ENCODE assay signal across 10 cellular contexts in the genomic region with DNA sequence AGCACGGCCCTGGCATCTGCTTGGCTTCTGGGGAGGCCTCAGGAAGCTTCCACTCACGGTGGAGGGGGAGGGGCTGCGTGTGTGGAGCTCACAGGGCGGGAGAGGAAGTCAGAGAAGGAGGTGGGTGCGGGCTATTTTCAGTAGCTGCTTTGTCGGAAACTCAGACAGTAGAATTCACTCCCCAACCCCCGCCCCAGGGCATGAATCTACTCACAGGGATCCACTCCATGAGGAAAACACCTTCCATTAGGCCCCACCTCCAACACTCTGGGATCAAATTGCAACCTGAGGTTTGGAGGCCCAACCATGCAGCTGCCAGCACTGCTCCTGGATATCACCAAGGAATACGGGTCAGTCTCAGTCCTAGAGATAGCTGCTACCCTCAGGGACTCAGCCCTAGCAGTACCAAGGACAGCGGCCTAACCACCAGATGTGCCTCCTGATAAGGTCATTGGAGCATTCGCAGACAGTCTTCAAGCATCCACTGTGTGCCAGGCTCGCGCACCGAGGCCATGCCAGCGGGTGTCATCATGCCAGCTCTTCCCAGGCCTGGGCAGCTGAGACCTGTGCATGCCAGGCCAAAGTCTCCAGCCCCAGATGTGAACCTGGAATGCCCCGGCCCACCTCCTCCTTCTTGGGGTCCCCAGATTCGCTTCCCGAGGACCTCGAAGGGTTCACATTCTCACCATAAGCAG.
DNase-seq lines count a peak whose midpoint lies in the region; ATAC-seq, FAIRE-seq and TF ChIP-seq lines count a peak whose summit lies in the region.
"Had no signal": no experiment of that assay in that cellular context is flagged by ENCODE, and none has a peak within 500 bp of the region (broad histone marks: within the 10 kb centered on the region; RNA-seq: fewer than 3 reads in every experiment).

No MANE protein-coding gene starts in this region.

- H3K23ac ChIP-seq in H1 (ENCODE audit: insufficient read length): no peak overlapping the region

- WGBS in H1 (ENCODE audit: extremely low coverage in 1 of 2, insufficient coverage in 1 of 2, insufficient read length in 1 of 2, insufficient replicate concordance in 2 of 2, low coverage in 1 of 2, low lambda C conversion rate in 2 of 2, missing lambda C conversion rate in 1 of 2), 2 experiments: 84% methylated on average over 16 of the region's 18 CpGs; no CpG with 5 or more reads in 1 of the 2 experiments
- WGBS in stomach, 5 donors: 66 to 73% (median 68%) methylated on average over 18 of the region's 18 CpGs

- H2BK20ac ChIP-seq in H1 (ENCODE audit: low read length): no peak overlapping the region

- H3K4me1 ChIP-seq in H1 (replicated peaks in 1 of 4; ENCODE audit: control insufficient read depth in 3 of 4, insufficient read depth in 4 of 4, low read length in 3 of 4): peaks cover 2 to 16% (median 11%) of the 10 kb centered on the region in 4 experiments
- H3K4me1 ChIP-seq in stomach: peaks cover 0 to 14% (median 10%) of the 10 kb centered on the region in 4 donors

- intact Hi-C loops in sciatic nerve (cut with DNase I) (no loop called here), stomach (cut with DNase I; ENCODE audit: low total_unique reads) (no loop called here)
- intact Hi-C loops in activated CD4-positive, alpha-beta memory T cell treated with anti-CD3 and anti-CD28 coated beads for 36 hours (cut with micrococcal nuclease): no loop called here

- no peaks in the 10 kb centered on the region for H4K20me1 ChIP-seq in H1 (replicated peaks in 1 of 2; ENCODE audit: control insufficient read depth in 1 of 2, insufficient read depth in 2 of 2, low read length in 2 of 2)

- TF ChIP-seq CTCF in H1 (IDR thresholded peaks at IDR 0.05; ENCODE audit: control extremely low read depth in 1 of 3, insufficient read depth in 1 of 3, low read depth in 1 of 3, low read length in 3 of 3) (no peak), stomach (IDR thresholded peaks at IDR 0.05) (no peak)

- peak; percentile 18 for DNase-seq in activated CD4-positive, alpha-beta T cell treated with anti-CD3 and anti-CD28 coated beads for 48 hours
- no peak for DNase-seq in activated CD4-positive, alpha-beta T cell treated with anti-CD3 and anti-CD28 coated beads for 1 hour
- DNase-seq in NAMALWA (ENCODE audit: low spot score) (peak; percentile 42), H1 (ENCODE audit: low read depth in 1 of 2, low spot score in 2 of 2) (no peak), sciatic nerve (ENCODE audit: low spot score) (peak; percentile 43), stomach (no peak), anterior cingulate cortex (lab: John Stamatoyannopoulos, UW) (no peak)
- DNase-seq in activated CD4-positive, alpha-beta memory T cell treated with anti-CD3 and anti-CD28 coated beads for 36 hours: no peak
- DNase-seq: NCI-H2081 treated with DMSO at 0.1 percent for 48 hours, substantia nigra had no signal

- no peaks in the 10 kb centered on the region for H3K9me3 Mint-ChIP-seq in activated CD4-positive, alpha-beta memory T cell treated with anti-CD3 and anti-CD28 coated beads for 36 hours

- peaks cover 0 to 9% of the 10 kb centered on the region in 2 experiments; a peak in 1 of 4 replicates for H3K9me3 ChIP-seq in H1 (ENCODE audit: insufficient read depth in 2 of 2, low read depth in 1 of 2, low read length in 1 of 2)
- no peaks in the 10 kb centered on the region for H3K9me3 ChIP-seq in stomach

- no peaks in the 10 kb centered on the region for H3K79me2 ChIP-seq in H1 (ENCODE audit: control insufficient read depth in 1 of 2, insufficient read depth in 2 of 2, low read length in 2 of 2)

- no peak overlapping the region for H2BK15ac ChIP-seq in H1 (ENCODE audit: low read length)

- no peak overlapping the region for H4K5ac ChIP-seq in H1 (ENCODE audit: insufficient read length, low read depth, low read length)

- peaks cover 14% of the 10 kb centered on the region; the same call in 1 of the 2 replicates for H3K23me2 ChIP-seq in H1 (ENCODE audit: low read depth, low read length)

- no peaks in the 10 kb centered on the region for H3K36me3 ChIP-seq in H1 (ENCODE audit: control insufficient read depth in 2 of 4, insufficient read depth in 4 of 4, low read length in 3 of 4)
- H3K36me3 ChIP-seq in stomach: no peaks in the 10 kb centered on the region

- no peak overlapping the region for H3K56ac ChIP-seq in H1 (replicated peaks; ENCODE audit: insufficient read length, low read depth, low read length)

- H3K36me3 Mint-ChIP-seq in activated CD4-positive, alpha-beta memory T cell treated with anti-CD3 and anti-CD28 coated beads for 36 hours: no peaks in the 10 kb centered on the region

- H2AK5ac ChIP-seq in H1 (ENCODE audit: low read depth, low read length): no peak overlapping the region

- H3K4me1 Mint-ChIP-seq in activated CD4-positive, alpha-beta memory T cell treated with anti-CD3 and anti-CD28 coated beads for 36 hours (ENCODE audit: low read depth): peaks cover 2% of the 10 kb centered on the region

- FAIRE-seq in H1 (lab: Jason Lieb, UNC): no peak

- peaks cover 32% of the 10 kb centered on the region for H3K27me3 Mint-ChIP-seq in activated CD4-positive, alpha-beta memory T cell treated with anti-CD3 and anti-CD28 coated beads for 36 hours

- H3K27ac ChIP-seq in H1 (ENCODE audit: low read depth, low read length) (no peak overlapping the region), stomach (no peak overlapping the region)

- H3K4me2 ChIP-seq in H1 (ENCODE audit: insufficient read depth in 1 of 2, low read depth in 2 of 2, low read length in 2 of 2): no peak overlapping the region

- no peak for TF ChIP-seq POLR2A in H1 (IDR thresholded peaks at IDR 0.05; ENCODE audit: control extremely low read depth in 1 of 2, low read depth in 2 of 2, low read length in 2 of 2)
- TF ChIP-seq POLR2A in stomach (IDR thresholded peaks at IDR 0.05): no peak

- ATAC-seq in sciatic nerve: no peak

- TF ChIP-seq EP300 in H1 (IDR thresholded peaks at IDR 0.05; ENCODE audit: borderline replicate concordance in 1 of 2, low read depth in 2 of 2, low read length in 2 of 2) (no peak), stomach (IDR thresholded peaks at IDR 0.05) (no peak)

- H3K18ac ChIP-seq in H1 (ENCODE audit: extremely low read depth, low read length): no peak overlapping the region

- H4K8ac ChIP-seq in H1 (ENCODE audit: extremely low read depth, insufficient read depth, low read length): no peak overlapping the region

- no peak overlapping the region for H2BK12ac ChIP-seq in H1 (ENCODE audit: low read depth, low read length)

- H4K91ac ChIP-seq in H1 (replicated peaks; ENCODE audit: insufficient read length, low read length): peak overlapping the region; percentile 25

- POLR2A ChIA-PET in H1 (lab: Charles Lee; ENCODE audit: partially characterized antibody): no interaction called here
- POLR2A ChIA-PET in activated CD4-positive, alpha-beta memory T cell treated with anti-CD3 and anti-CD28 coated beads for 36 hours (lab: Charles Lee): no interaction called here

- H3K4me3 Mint-ChIP-seq in activated CD4-positive, alpha-beta memory T cell treated with anti-CD3 and anti-CD28 coated beads for 36 hours: no peak overlapping the region

- H3K27me3 ChIP-seq in H1 (replicated peaks in 1 of 4; ENCODE audit: control insufficient read depth in 3 of 4, extremely low read depth in 1 of 4, insufficient read depth in 3 of 4, low read length in 3 of 4): peaks cover 7 to 34% (median 23%) of the 10 kb centered on the region in 4 experiments
- H3K27me3 ChIP-seq in stomach: peaks cover 9 to 97% (median 35%) of the 10 kb centered on the region in 3 donors

- no peak overlapping the region for H3K14ac ChIP-seq in H1 (ENCODE audit: insufficient read length)

- no peak overlapping the region for H2BK120ac ChIP-seq in H1 (replicated peaks; ENCODE audit: low read depth, low read length)

- H2AFZ ChIP-seq in H1 (ENCODE audit: low read length): no peak overlapping the region

- H3K9ac ChIP-seq in H1 (replicated peaks in 1 of 4; ENCODE audit: extremely low read depth in 1 of 4, low read depth in 3 of 4, low read length in 3 of 4): no peak overlapping the region

- H3K27ac Mint-ChIP-seq in activated CD4-positive, alpha-beta memory T cell treated with anti-CD3 and anti-CD28 coated beads for 36 hours: no peak overlapping the region

- no peak overlapping the region for H2BK5ac ChIP-seq in H1 (ENCODE audit: low read depth, low read length)

- no peak overlapping the region for H3K4ac ChIP-seq in H1 (replicated peaks; ENCODE audit: insufficient read length, low read depth, low read length)

- no peak for TF ChIP-seq RAD21 in H1 (IDR thresholded peaks at IDR 0.05 in 1 of 2, conservative IDR thresholded peaks at IDR 0.05 in 1 of 2; ENCODE audit: low read depth in 2 of 2, low read length in 2 of 2)

- CTCF ChIA-PET in H1 (lab: Charles Lee; ENCODE audit: partially characterized antibody): interaction anchor here (1.0 to 2.7 kb wide), 6 partner anchors 13 to 135 kb away, joined by 3 to 12 read pairs (median 4); no protein-coding TSS in a partner anchor
- CTCF ChIA-PET in activated CD4-positive, alpha-beta memory T cell treated with anti-CD3 and anti-CD28 coated beads for 36 hours (lab: Charles Lee): no interaction called here

- no peaks in the 10 kb centered on the region for H3K79me1 ChIP-seq in H1 (ENCODE audit: low read depth, low read length)

- H3K4me3 ChIP-seq in H1 (ENCODE audit: extremely low read depth in 1 of 4, insufficient read depth in 2 of 4, low read depth in 3 of 4, low read length in 4 of 4) (no peak overlapping the region), stomach (no peak overlapping the region)

TF ChIP-seq in H1, 55 proteins besides CTCF, POLR2A, EP300 and RAD21 (continues in another document):
- TF ChIP-seq CHD2 (IDR thresholded peaks at IDR 0.05; ENCODE audit: low read length): no peak
- peak; percentile 75; the same call in 1 of the 2 replicates for TF ChIP-seq TCF12 (IDR thresholded peaks at IDR 0.05; ENCODE audit: low read depth, low read length)
- TF ChIP-seq, protein P1, sequence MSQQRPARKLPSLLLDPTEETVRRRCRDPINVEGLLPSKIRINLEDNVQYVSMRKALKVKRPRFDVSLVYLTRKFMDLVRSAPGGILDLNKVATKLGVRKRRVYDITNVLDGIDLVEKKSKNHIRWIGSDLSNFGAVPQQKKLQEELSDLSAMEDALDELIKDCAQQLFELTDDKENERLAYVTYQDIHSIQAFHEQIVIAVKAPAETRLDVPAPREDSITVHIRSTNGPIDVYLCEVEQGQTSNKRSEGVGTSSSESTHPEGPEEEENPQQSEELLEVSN (IDR thresholded peaks at IDR 0.05): no peak
- no peak for TF ChIP-seq ZNF274 (IDR thresholded peaks at IDR 0.05; ENCODE audit: borderline replicate concordance, extremely low read depth, low read length)
- no peak for TF ChIP-seq CTBP2 (IDR thresholded peaks at IDR 0.05; ENCODE audit: borderline replicate concordance, insufficient read depth, insufficient read length, low read length)
- no peak for TF ChIP-seq NANOG (IDR thresholded peaks at IDR 0.05; ENCODE audit: insufficient read depth, low read depth, low read length, poor library complexity, severe bottlenecking)
- TF ChIP-seq BRCA1 (IDR thresholded peaks at IDR 0.05; ENCODE audit: low read depth, low read length): no peak
- TF ChIP-seq CHD1 (IDR thresholded peaks at IDR 0.05; ENCODE audit: low read depth, low read length): no peak
- no peak for TF ChIP-seq GTF2F1 (IDR thresholded peaks at IDR 0.05; ENCODE audit: borderline replicate concordance, low read depth, low read length)
- TF ChIP-seq SIRT6 (IDR thresholded peaks at IDR 0.05; ENCODE audit: low read length): no peak
- no peak for TF ChIP-seq BACH1 (IDR thresholded peaks at IDR 0.05; ENCODE audit: low read length)

Comparison
In these comparisons a context has a peak if more than half of its experiments do, and no peak if none do; other contexts are left out.
1. DNase-seq: peak in activated CD4-positive, alpha-beta T cell treated with anti-CD3 and anti-CD28 coated beads for 48 hours (single experiment), NAMALWA (single experiment) and sciatic nerve (single experiment); none in activated CD4-positive, alpha-beta T cell treated with anti-CD3 and anti-CD28 coated beads for 1 hour (single experiment), H1 (0 of 2), activated CD4-positive, alpha-beta memory T cell treated with anti-CD3 and anti-CD28 coated beads for 36 hours (single experiment), stomach (single experiment) and anterior cingulate cortex (0 of 58).